In genomic region chr14:55976619-55977018, GRCh38 we compare ENCODE assay signal across 23 cellular contexts.
DNase-seq lines count a peak whose midpoint lies in the region; ATAC-seq, FAIRE-seq and TF ChIP-seq lines count a peak whose summit lies in the region.
"Had no signal": no experiment of that assay in that cellular context is flagged by ENCODE, and none has a peak within 500 bp of the region (broad histone marks: within the 10 kb centered on the region; RNA-seq: fewer than 3 reads in every experiment).

No MANE protein-coding gene starts in this region.

- peaks cover 5% of the 10 kb centered on the region for H3K27me3 Mint-ChIP-seq in endothelial cell (ENCODE audit: unreplicated experiment)

- H3K4me1 Mint-ChIP-seq in endothelial cell (ENCODE audit: unreplicated experiment), result peaks cover 51% of the 10 kb centered on the region

- H3K27ac Mint-ChIP-seq in endothelial cell (ENCODE audit: unreplicated experiment), result peak overlapping the region; percentile 87

- TF ChIP-seq CTCF in endothelial cell (IDR thresholded peaks at IDR 0.05; ENCODE audit: unreplicated experiment) (no peak), coronary artery (IDR thresholded peaks at IDR 0.05) (no peak)

- no peaks in the 10 kb centered on the region for H3K4me1 ChIP-seq in small intestine (ENCODE audit: control insufficient read depth in 2 of 2, insufficient read depth in 1 of 2, low read depth in 1 of 2, low read length in 1 of 2)
- H3K4me1 ChIP-seq: A549, right lobe of liver had no signal

- no peak for ATAC-seq in GM19328 (IDR thresholded peaks at IDR 0.05; ENCODE audit: unreplicated experiment)
- ATAC-seq: A549 had no signal

- no peak overlapping the region for H3K27ac ChIP-seq in small intestine (ENCODE audit: low read depth in 1 of 2, low read length in 1 of 2)
- no peak overlapping the region for H3K27ac ChIP-seq in coronary artery
- H3K27ac ChIP-seq: A549, BLaER1, HL-60, right lobe of liver had no signal

- no peaks in the 10 kb centered on the region for H3K36me3 Mint-ChIP-seq in endothelial cell (ENCODE audit: low read depth, unreplicated experiment)

- H3K36me3 ChIP-seq in small intestine (ENCODE audit: control insufficient read depth in 2 of 2, insufficient read depth in 2 of 2, low read length in 2 of 2), result no peaks in the 10 kb centered on the region
- H3K36me3 ChIP-seq: MG63, right lobe of liver had no signal

- WGBS in small intestine, 3 donors, result 10 to 36% (median 36%) methylated on average over 3 of the region's 3 CpGs

- no peak overlapping the region for H3K4me3 Mint-ChIP-seq in endothelial cell (ENCODE audit: unreplicated experiment)

- no peak overlapping the region for H3K4me3 ChIP-seq in small intestine (ENCODE audit: low read depth in 1 of 2, low read length in 2 of 2)
- no peak overlapping the region for H3K4me3 ChIP-seq in coronary artery
- H3K4me3 ChIP-seq: A549, BLaER1, MG63, right lobe of liver had no signal

- H3K9me3 ChIP-seq in small intestine (ENCODE audit: control insufficient read depth, low read depth), result no peaks in the 10 kb centered on the region
- H3K9me3 ChIP-seq: A549, MG63, right lobe of liver had no signal

- DNase-seq in NCI-H2107 treated with DMSO at 0.1 percent for 48 hours (lab: John Stamatoyannopoulos, UW; ENCODE audit: unreplicated experiment), result peak; percentile 35
- DNase-seq in NCI-H2107 (lab: John Stamatoyannopoulos, UW), result no peak
- peak; percentile 98 for DNase-seq in NCI-H526 treated with DMSO at 0.1 percent for 48 hours (lab: John Stamatoyannopoulos, UW)
- DNase-seq in endothelial cell (ENCODE audit: low spot score), result no peak
- peak; percentile 47 for DNase-seq in small intestine
- no peak for DNase-seq in coronary artery (ENCODE audit: low spot score)
- no peak for DNase-seq in T1000 (lab: John Stamatoyannopoulos, UW)
- DNase-seq: activated CD4-positive, alpha-beta T cell treated with anti-CD3 and anti-CD28 coated beads for 1 hour; activated naive CD4-positive, alpha-beta T cell treated with anti-CD3 and anti-CD28 coated beads, Interleukin-2, amount 50 U/mL, for 16 hours; activated T-cell treated with anti-CD3 and anti-CD28 coated beads, Interleukin-2, amount 50 U/mL, for 48 hours; foreskin fibroblast; MG63; NCI-H1436 treated with DMSO at 0.1 percent for 48 hours; NCI-H510A; occipital lobe; right lobe of liver; SHP77; SW 1271 had no signal

- H3K27me3 ChIP-seq in small intestine (ENCODE audit: control insufficient read depth in 2 of 2, insufficient read depth in 2 of 2, low read length in 2 of 2), result no peaks in the 10 kb centered on the region
- H3K27me3 ChIP-seq: BLaER1, MG63, right lobe of liver had no signal

- no peak for FAIRE-seq in small intestine (lab: Jason Lieb, UNC)
- FAIRE-seq: A549, keratinocyte had no signal

- no peaks in the 10 kb centered on the region for H3K9me3 Mint-ChIP-seq in endothelial cell (ENCODE audit: unreplicated experiment)

Comparison
In these comparisons a context has a peak if more than half of its experiments do, and no peak if none do; other contexts are left out.
1. DNase-seq: peak in NCI-H2107 treated with DMSO at 0.1 percent for 48 hours (single experiment), NCI-H526 treated with DMSO at 0.1 percent for 48 hours (single experiment) and small intestine (single experiment); none in NCI-H2107 (single experiment), endothelial cell (single experiment), coronary artery (single experiment) and T1000 (single experiment).